Comparison of ENCODE assay signal across 9 cellular contexts in genomic region chr18:26405190-26405781, GRCh38.
A peak's percentile ranks its signal among the peaks of the same experiment; 100 is the strongest.
DNase-seq lines count a peak whose midpoint lies in the region; ATAC-seq and TF ChIP-seq lines count a peak whose summit lies in the region.
"Had no signal": no experiment of that assay in that cellular context is flagged by ENCODE, and none has a peak within 500 bp of the region (broad histone marks: within the 10 kb centered on the region; RNA-seq: fewer than 3 reads in every experiment).

No MANE protein-coding gene starts in this region.

- H3K4me1 ChIP-seq in left lung: no peaks in the 10 kb centered on the region
- H3K4me1 ChIP-seq in CD8-positive, alpha-beta memory T cell (ENCODE audit: insufficient read depth, low read length): no peaks in the 10 kb centered on the region

- H3K27ac Mint-ChIP-seq in CD8-positive, alpha-beta memory T cell: no peak overlapping the region
- H3K27ac Mint-ChIP-seq: stimulated activated naive CD8-positive, alpha-beta T cell treated with anti-CD3 and anti-CD28 coated beads, Interleukin-15, Interleukin-2, amounts not matched to agents 100 ng/mL and 50 ng/mL, for 24 hours had no signal

- peak; percentile 75 for ATAC-seq in HG02588 (IDR thresholded peaks at IDR 0.05; ENCODE audit: unreplicated experiment)
- ATAC-seq in left lung: peak; percentile 91

- H3K4me3 ChIP-seq in GM12875 (ENCODE audit: low read depth, low read length) (no peak overlapping the region), NB4 (ENCODE audit: low read depth, low read length) (no peak overlapping the region), astrocyte of the cerebellum (ENCODE audit: low read depth, low read length) (no peak overlapping the region), left lung (no peak overlapping the region)
- no peak overlapping the region for H3K4me3 ChIP-seq in CD8-positive, alpha-beta memory T cell (ENCODE audit: low read length)

- 0 out of 2 replicates have a peak, but pooled peaks have one; percentile 16 for TF ChIP-seq CTCF in 22Rv1 (IDR thresholded peaks at IDR 0.05)
- peak; percentile 64 for TF ChIP-seq CTCF in GM12875 (IDR thresholded peaks at IDR 0.05; ENCODE audit: borderline replicate concordance, insufficient read depth, low read depth, low read length)
- TF ChIP-seq CTCF in NB4 (IDR thresholded peaks at IDR 0.05; ENCODE audit: low read depth, low read length): no peak
- TF ChIP-seq CTCF in astrocyte of the cerebellum (IDR thresholded peaks at IDR 0.05; ENCODE audit: low read depth, low read length, missing control alignments): peak; percentile 50
- peak in 1 of 2 donors; percentile 28 for TF ChIP-seq CTCF in left lung (IDR thresholded peaks at IDR 0.05)

- in situ Hi-C loops in astrocyte of the cerebellum (cut with HindIII; ENCODE audit: low sequenced_read_pairs): no loop called here

- peak; percentile 29 for DNase-seq in NB4 (ENCODE audit: low read depth)
- DNase-seq in astrocyte of the cerebellum (ENCODE audit: low read depth): no peak
- peak in 1 of 2 donors; percentile 37 for DNase-seq in left lung
- DNase-seq in CD8-positive, alpha-beta memory T cell: no peak
- no peak for DNase-seq in NCI-H1694 treated with DMSO at 0.1 percent for 48 hours (lab: John Stamatoyannopoulos, UW)

- no peaks in the 10 kb centered on the region for H3K36me3 Mint-ChIP-seq in CD8-positive, alpha-beta memory T cell

- no peak for TF ChIP-seq POLR2A in NB4 (IDR thresholded peaks at IDR 0.05; ENCODE audit: extremely low read depth, insufficient read length)

- H3K27ac ChIP-seq in 22Rv1: no peak overlapping the region
- no peak overlapping the region for H3K27ac ChIP-seq in left lung
- no peak overlapping the region for H3K27ac ChIP-seq in CD8-positive, alpha-beta memory T cell (ENCODE audit: low read depth, low read length)

- peaks cover 0 to under 1% (median 0%) of the 10 kb centered on the region in 5 donors for H3K9me3 Mint-ChIP-seq in CD8-positive, alpha-beta memory T cell
- H3K9me3 Mint-ChIP-seq: stimulated activated naive CD8-positive, alpha-beta T cell treated with anti-CD3 and anti-CD28 coated beads, Interleukin-15, Interleukin-2, amounts not matched to agents 100 ng/mL and 50 ng/mL, for 24 hours had no signal

- no peak overlapping the region for H3K4me3 Mint-ChIP-seq in CD8-positive, alpha-beta memory T cell
- H3K4me3 Mint-ChIP-seq: stimulated activated naive CD8-positive, alpha-beta T cell treated with anti-CD3 and anti-CD28 coated beads, Interleukin-15, Interleukin-2, amounts not matched to agents 100 ng/mL and 50 ng/mL, for 24 hours had no signal

- POLR2A ChIA-PET in CD8-positive, alpha-beta memory T cell (lab: Charles Lee): no interaction called here

- no peaks in the 10 kb centered on the region for H3K36me3 ChIP-seq in left lung
- H3K36me3 ChIP-seq in CD8-positive, alpha-beta memory T cell (ENCODE audit: insufficient read depth, low read length): no peaks in the 10 kb centered on the region

- H3K27me3 ChIP-seq in left lung: no peaks in the 10 kb centered on the region
- H3K27me3 ChIP-seq in CD8-positive, alpha-beta memory T cell (ENCODE audit: insufficient read depth, low read length, poor library complexity, severe bottlenecking): no peaks in the 10 kb centered on the region

- no peaks in the 10 kb centered on the region for H3K4me1 Mint-ChIP-seq in CD8-positive, alpha-beta memory T cell

- CTCF ChIA-PET in CD8-positive, alpha-beta memory T cell (lab: Charles Lee): no interaction called here

- H3K9me3 ChIP-seq in left lung: no peaks in the 10 kb centered on the region
- no peaks in the 10 kb centered on the region for H3K9me3 ChIP-seq in CD8-positive, alpha-beta memory T cell (ENCODE audit: low read length)

- intact Hi-C loops in left lung (cut with DNase I): no loop called here

- no peaks in the 10 kb centered on the region for H3K27me3 Mint-ChIP-seq in CD8-positive, alpha-beta memory T cell
- H3K27me3 Mint-ChIP-seq: stimulated activated naive CD8-positive, alpha-beta T cell treated with anti-CD3 and anti-CD28 coated beads, Interleukin-15, Interleukin-2, amounts not matched to agents 100 ng/mL and 50 ng/mL, for 24 hours had no signal
